Comparison of ENCODE assay signal across 13 cellular contexts in genomic region chr12:113466770-113467153, GRCh38. TPM values are rescaled to one million over a fixed set of nuclear protein-coding genes. Genes with fewer than 3 reads are reported as not detected.
DNase-seq lines count a peak whose midpoint lies in the region; ATAC-seq and TF ChIP-seq lines count a peak whose summit lies in the region.
"Had no signal": no experiment of that assay in that cellular context is flagged by ENCODE, and none has a peak within 500 bp of the region (broad histone marks: within the 10 kb centered on the region; RNA-seq: fewer than 3 reads in every experiment).

No MANE protein-coding gene starts in this region.

- peaks cover 73% of the 10 kb centered on the region for H3K27me3 Mint-ChIP-seq in activated CD8-positive, alpha-beta T cell treated with anti-CD3 and anti-CD28 coated beads, Interleukin-2, amount 10 ng/mL, durations not matched to agents 7 days and 5 days (ENCODE audit: low read depth)
- H3K27me3 Mint-ChIP-seq in activated CD8-positive, alpha-beta T cell treated with anti-CD3 and anti-CD28 coated beads for 36 hours: peaks cover 69% of the 10 kb centered on the region
- H3K27me3 Mint-ChIP-seq in glutamatergic neuron (ENCODE audit: unreplicated experiment): peaks cover 41% of the 10 kb centered on the region

- POLR2A ChIA-PET in activated CD8-positive, alpha-beta T cell treated with anti-CD3 and anti-CD28 coated beads, Interleukin-2, amount 10 ng/mL, durations not matched to agents 7 days and 5 days (lab: Charles Lee): no interaction called here
- POLR2A ChIA-PET in activated CD8-positive, alpha-beta T cell treated with anti-CD3 and anti-CD28 coated beads for 36 hours (lab: Charles Lee): no interaction called here

- peak overlapping the region; percentile 38 for H3K4me3 Mint-ChIP-seq in activated CD8-positive, alpha-beta T cell treated with anti-CD3 and anti-CD28 coated beads, Interleukin-2, amount 10 ng/mL, durations not matched to agents 7 days and 5 days
- H3K4me3 Mint-ChIP-seq in activated CD8-positive, alpha-beta T cell treated with anti-CD3 and anti-CD28 coated beads for 36 hours: no peak overlapping the region
- H3K4me3 Mint-ChIP-seq in glutamatergic neuron (ENCODE audit: unreplicated experiment): peak overlapping the region; percentile 83

- DNase-seq in activated CD8-positive, alpha-beta T cell treated with anti-CD3 and anti-CD28 coated beads, Interleukin-2, amount 10 ng/mL, durations not matched to agents 7 days and 5 days: no peak
- no peak for DNase-seq in activated CD8-positive, alpha-beta T cell treated with anti-CD3 and anti-CD28 coated beads for 36 hours
- DNase-seq in RWPE2 (ENCODE audit: low spot score): no peak
- DNase-seq in glutamatergic neuron: no peak
- peak; percentile 32 for DNase-seq in retina
- DNase-seq in SIG-M5 treated with dmso at 0.1 percent for 504 hours (lab: John Stamatoyannopoulos, UW; ENCODE audit: unreplicated experiment): no peak
- no peak for DNase-seq in SW 1271 (lab: John Stamatoyannopoulos, UW)
- no peak for DNase-seq in effector CD8-positive, alpha-beta T cell (lab: John Stamatoyannopoulos, UW)
- DNase-seq: ACHN; activated CD4-positive, alpha-beta T cell treated with anti-CD3 and anti-CD28 coated beads, Interleukin-2, amount 50 U/mL, for 48 hours; EL; stimulated activated CD4-positive, alpha-beta T cell treated with anti-CD3 and anti-CD28 coated beads, Interleukin-12 subunit alpha, Interleukin-12 subunit beta, amount 100 ng/mL, for 4 hours had no signal

- H3K36me3 ChIP-seq in RWPE2 (ENCODE audit: low read depth): no peaks in the 10 kb centered on the region

- intact Hi-C loops in activated CD8-positive, alpha-beta T cell treated with anti-CD3 and anti-CD28 coated beads for 36 hours (cut with micrococcal nuclease): no loop called here

- no peak overlapping the region for H3K27ac ChIP-seq in RWPE2 (ENCODE audit: poor library complexity, severe bottlenecking)

- peaks cover 98% of the 10 kb centered on the region for H3K27me3 ChIP-seq in RWPE2 (ENCODE audit: insufficient read depth, poor library complexity, severe bottlenecking)

- peaks cover 28% of the 10 kb centered on the region for H3K4me1 Mint-ChIP-seq in activated CD8-positive, alpha-beta T cell treated with anti-CD3 and anti-CD28 coated beads, Interleukin-2, amount 10 ng/mL, durations not matched to agents 7 days and 5 days (ENCODE audit: low read depth)
- H3K4me1 Mint-ChIP-seq in activated CD8-positive, alpha-beta T cell treated with anti-CD3 and anti-CD28 coated beads for 36 hours (ENCODE audit: low read depth): peaks cover 18% of the 10 kb centered on the region
- H3K4me1 Mint-ChIP-seq in glutamatergic neuron (ENCODE audit: low read depth, unreplicated experiment): peaks cover 20% of the 10 kb centered on the region

- no peak for TF ChIP-seq CTCF in activated CD8-positive, alpha-beta T cell treated with anti-CD3 and anti-CD28 coated beads for 36 hours (IDR thresholded peaks at IDR 0.05)
- no peak for TF ChIP-seq CTCF in RWPE2 (IDR thresholded peaks at IDR 0.05; ENCODE audit: poor library complexity, severe bottlenecking)
- TF ChIP-seq CTCF in glutamatergic neuron (IDR thresholded peaks at IDR 0.05; ENCODE audit: partially characterized antibody, unreplicated experiment): no peak

- no peaks in the 10 kb centered on the region for H3K9me3 Mint-ChIP-seq in activated CD8-positive, alpha-beta T cell treated with anti-CD3 and anti-CD28 coated beads, Interleukin-2, amount 10 ng/mL, durations not matched to agents 7 days and 5 days (ENCODE audit: insufficient read depth)
- H3K9me3 Mint-ChIP-seq in activated CD8-positive, alpha-beta T cell treated with anti-CD3 and anti-CD28 coated beads for 36 hours: no peaks in the 10 kb centered on the region
- peaks cover 9% of the 10 kb centered on the region for H3K9me3 Mint-ChIP-seq in glutamatergic neuron (ENCODE audit: unreplicated experiment)

- CTCF ChIA-PET in activated CD8-positive, alpha-beta T cell treated with anti-CD3 and anti-CD28 coated beads, Interleukin-2, amount 10 ng/mL, durations not matched to agents 7 days and 5 days (lab: Charles Lee): no interaction called here
- CTCF ChIA-PET in activated CD8-positive, alpha-beta T cell treated with anti-CD3 and anti-CD28 coated beads for 36 hours (lab: Charles Lee): no interaction called here

- peak overlapping the region; percentile 69 for H3K27ac Mint-ChIP-seq in activated CD8-positive, alpha-beta T cell treated with anti-CD3 and anti-CD28 coated beads, Interleukin-2, amount 10 ng/mL, durations not matched to agents 7 days and 5 days
- H3K27ac Mint-ChIP-seq in activated CD8-positive, alpha-beta T cell treated with anti-CD3 and anti-CD28 coated beads for 36 hours: no peak overlapping the region
- peak overlapping the region; percentile 15 for H3K27ac Mint-ChIP-seq in glutamatergic neuron (ENCODE audit: unreplicated experiment)

- peaks cover 10% of the 10 kb centered on the region for H3K36me3 Mint-ChIP-seq in activated CD8-positive, alpha-beta T cell treated with anti-CD3 and anti-CD28 coated beads, Interleukin-2, amount 10 ng/mL, durations not matched to agents 7 days and 5 days (ENCODE audit: low read depth)
- H3K36me3 Mint-ChIP-seq in activated CD8-positive, alpha-beta T cell treated with anti-CD3 and anti-CD28 coated beads for 36 hours (ENCODE audit: low read depth): no peaks in the 10 kb centered on the region
- H3K36me3 Mint-ChIP-seq in glutamatergic neuron (ENCODE audit: unreplicated experiment): peaks cover 6% of the 10 kb centered on the region

- no peak for ATAC-seq in activated CD8-positive, alpha-beta T cell treated with anti-CD3 and anti-CD28 coated beads, Interleukin-2, amount 10 ng/mL, durations not matched to agents 7 days and 5 days
- no peak for ATAC-seq in activated CD8-positive, alpha-beta T cell treated with anti-CD3 and anti-CD28 coated beads for 36 hours
- ATAC-seq in RWPE2 (ENCODE audit: low read depth): no peak

- H3K4me3 ChIP-seq in RWPE2 (ENCODE audit: severe bottlenecking): peak overlapping the region; percentile 31

- no peaks in the 10 kb centered on the region for H3K4me1 ChIP-seq in RWPE2 (ENCODE audit: insufficient read depth, poor library complexity, severe bottlenecking)

- H3K9me3 ChIP-seq in RWPE2 (ENCODE audit: severe bottlenecking): no peaks in the 10 kb centered on the region

RNA-seq across cellular contexts. Expression of gene LHX5, which starts 4.9 kb away (rescaled TPM):
- not detected for total RNA-seq in activated CD8-positive, alpha-beta T cell treated with anti-CD3 and anti-CD28 coated beads, Interleukin-2, amount 10 ng/mL, durations not matched to agents 7 days and 5 days
- total RNA-seq in activated CD8-positive, alpha-beta T cell treated with anti-CD3 and anti-CD28 coated beads for 36 hours: not detected
- 3.1 TPM for total RNA-seq in glutamatergic neuron (ENCODE audit: unreplicated experiment)
- total RNA-seq: mesenteric fat pad had no signal

RNA-seq across cellular contexts. Expression of gene SDSL, which starts 44.6 kb away (rescaled TPM):
- total RNA-seq in activated CD8-positive, alpha-beta T cell treated with anti-CD3 and anti-CD28 coated beads, Interleukin-2, amount 10 ng/mL, durations not matched to agents 7 days and 5 days: under 1 TPM; 0.37 to 0.39 TPM
- total RNA-seq in activated CD8-positive, alpha-beta T cell treated with anti-CD3 and anti-CD28 coated beads for 36 hours: not detected
- 0.74 TPM for total RNA-seq in glutamatergic neuron (ENCODE audit: unreplicated experiment)
